ENCODE assay signal across 10 cellular contexts in genomic region chr12:117032593-117033381, GRCh38.
DNase-seq lines count a peak whose midpoint lies in the region; ATAC-seq and TF ChIP-seq lines count a peak whose summit lies in the region.
"Had no signal": no experiment of that assay in that cellular context is flagged by ENCODE, and none has a peak within 500 bp of the region (broad histone marks: within the 10 kb centered on the region; RNA-seq: fewer than 3 reads in every experiment).

No MANE protein-coding gene starts in this region.

- ATAC-seq in left colon = peak; percentile 62
- no peak for ATAC-seq in HG03095 (IDR thresholded peaks at IDR 0.05; ENCODE audit: unreplicated experiment)

- in situ Hi-C loops in astrocyte of the cerebellum (cut with HindIII; ENCODE audit: low sequenced_read_pairs) = no loop called here

- peak overlapping the region in 3 of 5 donors; percentile 29 to 58 (median 43) for H3K27ac ChIP-seq in stomach
- H3K27ac ChIP-seq: epithelial cell of prostate had no signal

- H3K36me3 ChIP-seq in stomach = peaks cover 20 to 37% (median 32%) of the 10 kb centered on the region in 4 donors

- no peak for TF ChIP-seq EP300 in stomach (IDR thresholded peaks at IDR 0.05)

- H3K4me3 ChIP-seq in astrocyte of the cerebellum (ENCODE audit: low read depth, low read length) (peak overlapping the region; percentile 16), stomach (peak overlapping the region in 1 of 4 donors; percentile 18)

- peaks cover 33 to 64% (median 49%) of the 10 kb centered on the region in 4 donors for H3K4me1 ChIP-seq in stomach

- DNase-seq in NCI-H2227 (lab: John Stamatoyannopoulos, UW; ENCODE audit: unreplicated experiment) (peak; percentile 35), NCI-H2227 treated with DMSO at 0.1 percent for 48 hours (lab: John Stamatoyannopoulos, UW) (no peak), astrocyte of the cerebellum (ENCODE audit: low read depth) (no peak), left colon (no peak), stomach (peak; percentile 25), pons (ENCODE audit: low spot score) (no peak), NCI-H1930 (lab: John Stamatoyannopoulos, UW) (no peak)
- DNase-seq: 8988T had no signal

- TF ChIP-seq POLR2A in stomach (IDR thresholded peaks at IDR 0.05) = no peak

- H3K27me3 ChIP-seq in stomach = no peaks in the 10 kb centered on the region

- no peaks in the 10 kb centered on the region for H3K9me3 ChIP-seq in stomach

- TF ChIP-seq CTCF in astrocyte of the cerebellum (IDR thresholded peaks at IDR 0.05; ENCODE audit: low read depth, low read length, missing control alignments) (no peak), stomach (IDR thresholded peaks at IDR 0.05) (no peak)

- intact Hi-C loops in left colon (cut with DNase I, micrococcal nuclease) (no loop called here), stomach (cut with DNase I; ENCODE audit: low total_unique reads) (no loop called here)

- WGBS in stomach, 5 donors = 54 to 71% (median 60%) methylated on average over 11 to 34 of the region's 34 CpGs

Comparison
In these comparisons a context has a peak if more than half of its experiments do, and no peak if none do; other contexts are left out.
1. DNase-seq: peak in NCI-H2227 (single experiment) and stomach (single experiment); none in NCI-H2227 treated with DMSO at 0.1 percent for 48 hours (single experiment), astrocyte of the cerebellum (single experiment), left colon (0 of 2), pons (single experiment) and NCI-H1930 (0 of 2).